Comparison of ENCODE assay signal across 16 cellular contexts in the genomic region with DNA sequence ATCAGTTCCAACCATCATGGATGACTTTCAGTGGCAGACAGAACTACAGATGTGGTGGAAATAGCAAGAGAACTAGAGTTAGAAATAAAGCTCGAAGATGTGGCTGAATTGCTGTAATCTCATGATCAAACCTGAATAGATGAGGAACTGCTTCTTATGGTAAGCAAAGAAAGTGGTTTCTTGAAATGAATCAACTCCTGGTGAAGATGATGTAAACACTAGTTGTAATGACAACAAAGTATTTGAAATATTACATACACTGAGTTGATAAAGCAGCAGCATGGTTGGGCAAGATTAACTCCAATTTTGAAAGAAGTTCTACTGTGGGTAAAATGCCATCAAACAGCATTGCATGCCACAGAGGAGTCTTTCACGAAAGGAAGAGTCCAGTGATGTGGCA.
"Had no signal": no experiment of that assay in that cellular context is flagged by ENCODE, and none has a peak within 500 bp of the region (broad histone marks: within the 10 kb centered on the region; RNA-seq: fewer than 3 reads in every experiment).

No MANE protein-coding gene starts in this region.

- H3K27ac Mint-ChIP-seq: activated CD8-positive, alpha-beta T cell treated with anti-CD3 and anti-CD28 coated beads, Interleukin-2, amount 10 ng/mL, durations not matched to agents 7 days and 5 days; activated naive CD4-positive, alpha-beta T cell treated with anti-CD3 and anti-CD28 coated beads, Interleukin-2, amount 50 U/mL, for 72 hours; immature natural killer cell; mesothelial cell of epicardium had no signal

- H3K9me3 Mint-ChIP-seq: activated naive CD4-positive, alpha-beta T cell treated with anti-CD3 and anti-CD28 coated beads, Interleukin-2, amount 50 U/mL, for 72 hours; mesothelial cell of epicardium had no signal

- H3K4me1 Mint-ChIP-seq: immature natural killer cell had no signal

- H3K9me3 ChIP-seq: lower lobe of right lung, uterus had no signal

- H3K27me3 ChIP-seq: dorsolateral prefrontal cortex, uterus had no signal

- H3K36me3 Mint-ChIP-seq: activated naive CD4-positive, alpha-beta T cell treated with anti-CD3 and anti-CD28 coated beads, Interleukin-2, amount 50 U/mL, for 72 hours; immature natural killer cell; mesothelial cell of epicardium had no signal

- H3K4me3 Mint-ChIP-seq: activated CD8-positive, alpha-beta T cell treated with anti-CD3 and anti-CD28 coated beads, Interleukin-2, amount 10 ng/mL, durations not matched to agents 7 days and 5 days; immature natural killer cell; mesothelial cell of epicardium had no signal

- H3K36me3 ChIP-seq: lower lobe of right lung, uterus had no signal

- H3K4me1 ChIP-seq: lower lobe of right lung, parathyroid adenoma, uterus had no signal

- DNase-seq: activated CD4-positive, alpha-beta T cell treated with anti-CD3 and anti-CD28 coated beads for 48 hours; activated CD8-positive, alpha-beta T cell treated with anti-CD3 and anti-CD28 coated beads, Interleukin-2, amount 10 ng/mL, durations not matched to agents 7 days and 5 days; anterior cingulate cortex; cerebellar nuclear complex; dorsolateral prefrontal cortex; foreskin fibroblast; immature natural killer cell; left cardiac atrium; lower lobe of right lung; retina; stimulated activated CD4-positive, alpha-beta T cell treated with anti-CD3 and anti-CD28 coated beads, Interleukin-15, amount 100 ng/mL, for 24 hours; stimulated activated CD4-positive, alpha-beta T cell treated with anti-CD3 and anti-CD28 coated beads, Interleukin-4, amount 100 ng/mL, for 24 hours; uterus had no signal

- H3K27ac ChIP-seq: dorsolateral prefrontal cortex, lower lobe of right lung, parathyroid adenoma, uterus had no signal

- ATAC-seq: activated CD8-positive, alpha-beta T cell treated with anti-CD3 and anti-CD28 coated beads, Interleukin-2, amount 10 ng/mL, durations not matched to agents 7 days and 5 days; activated naive CD4-positive, alpha-beta T cell treated with anti-CD3 and anti-CD28 coated beads, Interleukin-2, amount 50 U/mL, for 72 hours; left cardiac atrium; lower lobe of right lung had no signal

- H3K4me3 ChIP-seq: dorsolateral prefrontal cortex, lower lobe of right lung, uterus had no signal
